In genomic region chr10:43035785-43036184, GRCh38 we compare ENCODE assay signal across 24 cellular contexts. TPM values are rescaled to one million over a fixed set of nuclear protein-coding genes. Genes with fewer than 3 reads are reported as not detected.
"Had no signal": no experiment of that assay in that cellular context is flagged by ENCODE, and none has a peak within 500 bp of the region (broad histone marks: within the 10 kb centered on the region; RNA-seq: fewer than 3 reads in every experiment).

No MANE protein-coding gene starts in this region.

- H3K4me3 Mint-ChIP-seq: activated naive CD4-positive, alpha-beta T cell treated with anti-CD3 and anti-CD28 coated beads for 36 hours; activated naive CD8-positive, alpha-beta T cell treated with anti-CD3 and anti-CD28 coated beads, Interleukin-2, amount 10 ng/mL, durations not matched to agents 7 days and 5 days; central memory CD8-positive, alpha-beta T cell; effector memory CD8-positive, alpha-beta T cell; memory B cell; natural killer cell treated with Interleukin-12 subunit alpha and Interleukin-12 subunit beta and Interleukin-15 and Interleukin-18, amount 100 ng/mL, for 72 hours had no signal

- H3K27me3 Mint-ChIP-seq: activated naive CD8-positive, alpha-beta T cell treated with anti-CD3 and anti-CD28 coated beads, Interleukin-2, amount 10 ng/mL, durations not matched to agents 7 days and 5 days had no signal

- H3K9me3 ChIP-seq: gastrocnemius medialis, prostate gland, testis had no signal

- H3K27ac Mint-ChIP-seq: activated naive CD4-positive, alpha-beta T cell treated with anti-CD3 and anti-CD28 coated beads for 36 hours; activated naive CD8-positive, alpha-beta T cell treated with anti-CD3 and anti-CD28 coated beads, Interleukin-2, amount 10 ng/mL, durations not matched to agents 7 days and 5 days; effector memory CD8-positive, alpha-beta T cell; memory B cell; natural killer cell treated with Interleukin-12 subunit alpha and Interleukin-12 subunit beta and Interleukin-15 and Interleukin-18, amount 100 ng/mL, for 72 hours had no signal

- H3K36me3 ChIP-seq: breast epithelium, esophagus squamous epithelium, gastrocnemius medialis, heart left ventricle, prostate gland, uterus had no signal

- H3K27me3 ChIP-seq: breast epithelium, esophagus squamous epithelium, gastrocnemius medialis, heart left ventricle, testis, uterus had no signal

- H3K36me3 Mint-ChIP-seq: memory B cell had no signal

- ATAC-seq: effector memory CD8-positive, alpha-beta T cell; gastrocnemius medialis; heart left ventricle; left cardiac atrium had no signal

- H3K4me3 ChIP-seq: breast epithelium, dorsolateral prefrontal cortex, esophagus squamous epithelium, gastrocnemius medialis, heart left ventricle, prostate gland, testis, uterus had no signal

- DNase-seq: activated CD4-positive, alpha-beta T cell treated with anti-CD3 and anti-CD28 coated beads for 4 hours; activated CD4-positive, alpha-beta T cell treated with anti-CD3 and anti-CD28 coated beads, Interleukin-2, amount 50 U/mL, for 48 hours; activated CD4-positive, CD25-positive, alpha-beta regulatory T cell; activated naive CD4-positive, alpha-beta T cell treated with anti-CD3 and anti-CD28 coated beads for 36 hours; activated naive CD8-positive, alpha-beta T cell treated with anti-CD3 and anti-CD28 coated beads, Interleukin-2, amount 10 ng/mL, durations not matched to agents 7 days and 5 days; activated T-cell treated with anti-CD3 and anti-CD28 coated beads, Interleukin-2, amount 50 U/mL, for 48 hours; amniotic stem cell; effector memory CD8-positive, alpha-beta T cell; esophagus squamous epithelium; gastrocnemius medialis; heart left ventricle; left cardiac atrium; stimulated activated CD4-positive, alpha-beta T cell treated with anti-CD3 and anti-CD28 coated beads, Interleukin-2, amount 100 ng/mL, for 48 hours; stimulated activated CD8-positive, alpha-beta memory T cell treated with anti-CD3 and anti-CD28 coated beads, Interleukin-4, amount 100 ng/mL, for 48 hours; stimulated activated naive CD4-positive, alpha-beta T cell; testis; trophoblast cell; uterus had no signal

- H3K27ac ChIP-seq: breast epithelium, dorsolateral prefrontal cortex, esophagus squamous epithelium, gastrocnemius medialis, heart left ventricle, prostate gland, testis, uterus had no signal

- H3K4me1 Mint-ChIP-seq: activated naive CD8-positive, alpha-beta T cell treated with anti-CD3 and anti-CD28 coated beads, Interleukin-2, amount 10 ng/mL, durations not matched to agents 7 days and 5 days; central memory CD8-positive, alpha-beta T cell; memory B cell had no signal

- H3K4me1 ChIP-seq: breast epithelium, esophagus squamous epithelium, gastrocnemius medialis, heart left ventricle, prostate gland, testis, uterus had no signal

RNA-seq across cellular contexts. Expression of gene RET, which starts 41.1 kb away (rescaled TPM):
- total RNA-seq: natural killer cell treated with Interleukin-12 subunit alpha and Interleukin-12 subunit beta and Interleukin-15 and Interleukin-18, amount 100 ng/mL, for 72 hours had no signal
